Comparison of ENCODE assay signal across 8 cellular contexts in genomic region chr1:156601122-156601830, GRCh38. TPM values are rescaled to one million over a fixed set of nuclear protein-coding genes. Genes with fewer than 3 reads are reported as not detected.
DNase-seq lines count a peak whose midpoint lies in the region; ATAC-seq and TF ChIP-seq lines count a peak whose summit lies in the region.

GPATCH4 (minus strand) TSS chr1:156601479.

- ATAC-seq in HG03159 (IDR thresholded peaks at IDR 0.05; ENCODE audit: unreplicated experiment) (peak; percentile 69), left colon (peak; percentile 87), HG02938 (IDR thresholded peaks at IDR 0.05; ENCODE audit: unreplicated experiment) (no peak)

- H3K4me1 ChIP-seq in colonic mucosa: peaks cover 5% of the 10 kb centered on the region

- peak; percentile 57 for DNase-seq in NCI-H524 treated with DMSO at 0.1 percent for 48 hours (lab: John Stamatoyannopoulos, UW)
- DNase-seq in activated CD4-positive, alpha-beta T cell treated with anti-CD3 and anti-CD28 coated beads for 48 hours: peak; percentile 86
- DNase-seq in colonic mucosa: peak; percentile 83
- peak; percentile 71 to 82 for DNase-seq in left colon
- peak; percentile 63 to 67 for DNase-seq in stimulated activated CD4-positive, alpha-beta T cell treated with anti-CD3 and anti-CD28 coated beads, Interleukin-1b, Interleukin-23, amount 100 ng/mL, for 4 hours (ENCODE audit: low read depth in 2 of 2)

- no peaks in the 10 kb centered on the region for H3K27me3 ChIP-seq in colonic mucosa

- TF ChIP-seq CTCF in colonic mucosa (IDR thresholded peaks at IDR 0.05): no peak

- H3K4me3 ChIP-seq in GM08714 (ENCODE audit: low read length) (peak within 1 kb of the TSS; percentile 87), colonic mucosa (peak within 1 kb of the TSS; percentile 67)

- H3K9ac ChIP-seq in colonic mucosa (ENCODE audit: low read depth in 2 of 2, low read length in 2 of 2): peak within 1 kb of the TSS; percentile 69 to 75

- intact Hi-C loops in colonic mucosa (cut with DNase I): loop anchor here (5.0 kb wide), 1 partner anchor 149 kb away; no protein-coding TSS in a partner anchor
- intact Hi-C loops in left colon (cut with DNase I, micrococcal nuclease): loop anchor here in 1 of 2 donors (5.0 to 10.0 kb wide), 2 partner anchors 154 to 216 kb away; no protein-coding TSS in a partner anchor

- H3K36me3 ChIP-seq in colonic mucosa: no peaks in the 10 kb centered on the region

- H3K9me3 ChIP-seq in colonic mucosa: no peaks in the 10 kb centered on the region

- peak within 1 kb of the TSS; percentile 58 for H3K27ac ChIP-seq in colonic mucosa

RNA-seq across cellular contexts. Expression of gene GPATCH4, which starts in this region (rescaled TPM):
- total RNA-seq in colonic mucosa: 10 to 100 TPM; 12.3 to 31.3 TPM
- 10 to 100 TPM; 13.8 to 20.1 TPM for total RNA-seq in left colon
